ENCODE assay signal across 8 cellular contexts in genomic region chr20:1816384-1817381, GRCh38.
DNase-seq lines count a peak whose midpoint lies in the region; ATAC-seq, FAIRE-seq and TF ChIP-seq lines count a peak whose summit lies in the region.

No MANE protein-coding gene starts in this region.

- TF ChIP-seq POLR2A in H54 (IDR thresholded peaks at IDR 0.05; ENCODE audit: low read depth, low read length) (no peak), thyroid gland (IDR thresholded peaks at IDR 0.05) (no peak)

- peak overlapping the region; percentile 13 for H3K4me3 Mint-ChIP-seq in T-helper 17 cell
- no peak overlapping the region for H3K4me3 Mint-ChIP-seq in T-helper 2 cell treated with Interferon-gamma antibody and Interleukin-4, amounts not matched to agents 5 μg/mL and 100 μg/mL, for 36 hours

- no peak for TF ChIP-seq CTCF in MM.1S (IDR thresholded peaks at IDR 0.05; ENCODE audit: low read length)
- no peak for TF ChIP-seq CTCF in thyroid gland (IDR thresholded peaks at IDR 0.05)

- no peaks in the 10 kb centered on the region for H3K27me3 ChIP-seq in MM.1S (replicated peaks; ENCODE audit: insufficient read depth, low read length)
- no peaks in the 10 kb centered on the region for H3K27me3 ChIP-seq in thyroid gland

- no peaks in the 10 kb centered on the region for H3K9me3 ChIP-seq in T-helper 17 cell (ENCODE audit: control insufficient read depth, low read length, poor library complexity, severe bottlenecking)
- H3K9me3 ChIP-seq in MM.1S (replicated peaks; ENCODE audit: insufficient read depth, low read length) = no peaks in the 10 kb centered on the region
- no peaks in the 10 kb centered on the region for H3K9me3 ChIP-seq in thyroid gland

- ATAC-seq in T-helper 17 cell = no peak
- ATAC-seq in GM21619 (IDR thresholded peaks at IDR 0.05; ENCODE audit: unreplicated experiment) = no peak

- H3K9me3 Mint-ChIP-seq in T-helper 2 cell treated with Interferon-gamma antibody and Interleukin-4, amounts not matched to agents 5 μg/mL and 100 μg/mL, for 36 hours = peaks cover 8% of the 10 kb centered on the region

- H3K4me1 ChIP-seq in MM.1S (ENCODE audit: low read length) = peaks cover 18% of the 10 kb centered on the region
- peaks cover 14 to 19% of the 10 kb centered on the region in 2 donors for H3K4me1 ChIP-seq in thyroid gland

- H4K20me1 ChIP-seq in MM.1S (ENCODE audit: insufficient read depth, low read length) = no peaks in the 10 kb centered on the region

- DNase-seq in H54 (ENCODE audit: insufficient read length, low spot score) = peak; percentile 47
- no peak for DNase-seq in T-helper 17 cell
- DNase-seq in globus pallidus (ENCODE audit: low spot score) = peak; percentile 90
- no peak for DNase-seq in MM.1S
- no peak for DNase-seq in thyroid gland
- no peak for DNase-seq in T-helper 2 cell treated with Interferon-gamma antibody and Interleukin-4, amounts not matched to agents 5 μg/mL and 100 μg/mL, for 36 hours (ENCODE audit: low spot score)

- no peaks in the 10 kb centered on the region for H3K9me2 ChIP-seq in MM.1S (replicated peaks; ENCODE audit: insufficient read depth, low read length)

- no peak overlapping the region for H3K9ac ChIP-seq in MM.1S (ENCODE audit: low read length)

- H3K27ac Mint-ChIP-seq in T-helper 17 cell = no peak overlapping the region
- H3K27ac Mint-ChIP-seq in T-helper 2 cell treated with Interferon-gamma antibody and Interleukin-4, amounts not matched to agents 5 μg/mL and 100 μg/mL, for 36 hours = no peak overlapping the region

- H3K79me2 ChIP-seq in MM.1S (ENCODE audit: low read length) = no peaks in the 10 kb centered on the region

- H3K36me3 ChIP-seq in MM.1S (replicated peaks; ENCODE audit: insufficient read depth, low read length) (no peaks in the 10 kb centered on the region), thyroid gland (no peaks in the 10 kb centered on the region)

- peaks cover 8% of the 10 kb centered on the region for H3K36me3 Mint-ChIP-seq in T-helper 17 cell (ENCODE audit: low read depth)
- no peaks in the 10 kb centered on the region for H3K36me3 Mint-ChIP-seq in T-helper 2 cell treated with Interferon-gamma antibody and Interleukin-4, amounts not matched to agents 5 μg/mL and 100 μg/mL, for 36 hours (ENCODE audit: low read depth)

- no peaks in the 10 kb centered on the region for H3F3A ChIP-seq in MM.1S (ENCODE audit: insufficient read depth, low read length)

- no peak overlapping the region for H3K4me2 ChIP-seq in MM.1S (ENCODE audit: low read depth, low read length)

- 51 to 55% methylated on average over 16 of the region's 16 CpGs for WGBS in thyroid gland, 2 donors

- H3K4me3 ChIP-seq in skin epidermis (no peak overlapping the region), MM.1S (ENCODE audit: low read length) (no peak overlapping the region), thyroid gland (replicated peaks in 1 of 3) (no peak overlapping the region)

- intact Hi-C loops in thyroid gland (cut with DNase I) = no loop called here

- H3K27ac ChIP-seq in skin epidermis = peak overlapping the region in 17 of 21 experiments; percentile 8 to 85 (median 30)
- no peak overlapping the region for H3K27ac ChIP-seq in MM.1S (ENCODE audit: low read length)
- H3K27ac ChIP-seq in thyroid gland = no peak overlapping the region

- H2AFZ ChIP-seq in MM.1S (ENCODE audit: low read length) = no peak overlapping the region

- no peak for FAIRE-seq in H54 (lab: Jason Lieb, UNC)

- peaks cover 66% of the 10 kb centered on the region for H3K27me3 Mint-ChIP-seq in T-helper 17 cell
- peaks cover 49% of the 10 kb centered on the region for H3K27me3 Mint-ChIP-seq in T-helper 2 cell treated with Interferon-gamma antibody and Interleukin-4, amounts not matched to agents 5 μg/mL and 100 μg/mL, for 36 hours (ENCODE audit: low read depth)

- H3K4me1 Mint-ChIP-seq in T-helper 17 cell = peaks cover 9% of the 10 kb centered on the region
- peaks cover 2% of the 10 kb centered on the region for H3K4me1 Mint-ChIP-seq in T-helper 2 cell treated with Interferon-gamma antibody and Interleukin-4, amounts not matched to agents 5 μg/mL and 100 μg/mL, for 36 hours (ENCODE audit: low read depth)

Comparison
In these comparisons a context has a peak if more than half of its experiments do, and no peak if none do; other contexts are left out.
1. DNase-seq: peak in H54 (single experiment) and globus pallidus (single experiment); none in T-helper 17 cell (0 of 3), MM.1S (single experiment), thyroid gland (0 of 2) and T-helper 2 cell treated with Interferon-gamma antibody and Interleukin-4, amounts not matched to agents 5 μg/mL and 100 μg/mL, for 36 hours (single experiment).
2. H3K27ac ChIP-seq: peak in skin epidermis (17 of 21); none in MM.1S (single experiment) and thyroid gland (0 of 3).